ENCODE assay signal across 13 cellular contexts in genomic region chr5:142784405-142784955, GRCh38. TPM values are rescaled to one million over a fixed set of nuclear protein-coding genes. Genes with fewer than 3 reads are reported as not detected.
DNase-seq lines count a peak whose midpoint lies in the region; TF ChIP-seq lines count a peak whose summit lies in the region.
"Had no signal": no experiment of that assay in that cellular context is flagged by ENCODE, and none has a peak within 500 bp of the region (broad histone marks: within the 10 kb centered on the region; RNA-seq: fewer than 3 reads in every experiment).

No MANE protein-coding gene starts in this region.

- no peaks in the 10 kb centered on the region for H3K27me3 ChIP-seq in skeletal muscle satellite cell (ENCODE audit: control insufficient read depth, insufficient read depth, low read length)
- H3K27me3 ChIP-seq: body of pancreas had no signal

- TF ChIP-seq CTCF in coronary artery (IDR thresholded peaks at IDR 0.05) = no peak

- H3K9ac ChIP-seq in skeletal muscle satellite cell (ENCODE audit: low read depth, low read length) = no peak overlapping the region

- peak; percentile 18 for DNase-seq in SIG-M5 treated with dmso at 0.1 percent for 504 hours (lab: John Stamatoyannopoulos, UW; ENCODE audit: unreplicated experiment)
- DNase-seq in SIG-M5 (lab: John Stamatoyannopoulos, UW) = no peak
- DNase-seq in MV-4-11 (lab: John Stamatoyannopoulos, UW) = peak; percentile 20
- DNase-seq in coronary artery (ENCODE audit: low spot score) = no peak
- DNase-seq in effector CD8-positive, alpha-beta T cell (lab: John Stamatoyannopoulos, UW) = no peak
- no peak for DNase-seq in C1 segment of cervical spinal cord (lab: John Stamatoyannopoulos, UW)
- no peak for DNase-seq in erythroblast (lab: John Stamatoyannopoulos, UW)
- DNase-seq: activated CD4-positive, alpha-beta T cell treated with anti-CD3 and anti-CD28 coated beads, Interleukin-2, amount 50 U/mL, for 4 hours; GF-D8; occipital lobe had no signal

- no peak for TF ChIP-seq POLR2A in erythroblast (IDR thresholded peaks at IDR 0.05; ENCODE audit: low read length)

- H3K27ac ChIP-seq in coronary artery = peak overlapping the region in 1 of 2 donors; percentile 76
- H3K27ac ChIP-seq: SK-N-MC had no signal

- H3K36me3 ChIP-seq in skeletal muscle satellite cell (ENCODE audit: insufficient read depth, low read length) = no peaks in the 10 kb centered on the region

- H3K4me2 ChIP-seq in skeletal muscle satellite cell (ENCODE audit: low read length) = peak overlapping the region; percentile 47

- peaks cover 15% of the 10 kb centered on the region for H3K4me1 ChIP-seq in skeletal muscle satellite cell (ENCODE audit: control insufficient read depth, insufficient read depth, low read length)

- H3K9me3 ChIP-seq in skeletal muscle satellite cell (replicated peaks; ENCODE audit: low read length) = no peaks in the 10 kb centered on the region
- H3K9me3 ChIP-seq: body of pancreas had no signal

- H3K4me3 ChIP-seq in coronary artery = peak overlapping the region; percentile 51
- H3K4me3 ChIP-seq in skeletal muscle satellite cell (ENCODE audit: low read length) = no peak overlapping the region
- H3K4me3 ChIP-seq: body of pancreas, SK-N-MC had no signal

RNA-seq across cellular contexts. Expression of gene ARHGAP26, which starts 14.3 kb away (rescaled TPM):
- 2.0 and 6.1 TPM in 2 replicates for total RNA-seq in skeletal muscle satellite cell (2012; rRNA removed)

Comparison
In these comparisons a context has a peak if more than half of its experiments do, and no peak if none do; other contexts are left out.
1. DNase-seq: peak in SIG-M5 treated with dmso at 0.1 percent for 504 hours (single experiment) and MV-4-11 (single experiment); none in SIG-M5 (single experiment), coronary artery (single experiment), effector CD8-positive, alpha-beta T cell (single experiment), C1 segment of cervical spinal cord (0 of 14) and erythroblast (0 of 2).